Comparison of ENCODE assay signal across 9 cellular contexts in the genomic region with DNA sequence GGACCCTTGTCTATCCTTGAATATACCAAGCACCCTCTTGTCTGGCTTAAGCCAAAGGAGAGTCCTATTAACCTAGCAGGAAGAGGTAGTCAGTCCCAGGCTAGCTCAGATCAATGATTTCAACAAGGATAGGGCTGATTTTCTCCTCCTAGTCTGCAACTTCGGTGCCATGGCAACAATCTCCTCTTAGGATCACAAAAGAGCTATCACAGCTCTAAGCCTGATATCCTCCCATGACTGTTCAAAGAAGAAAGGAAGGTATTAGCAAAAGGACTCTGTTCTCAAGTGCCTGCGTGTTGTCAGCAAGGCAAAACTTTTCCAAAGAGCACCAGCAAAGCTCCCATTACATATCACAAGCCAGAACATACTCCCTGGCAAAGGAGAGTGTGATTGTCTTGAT.
"Had no signal": no experiment of that assay in that cellular context is flagged by ENCODE, and none has a peak within 500 bp of the region (broad histone marks: within the 10 kb centered on the region; RNA-seq: fewer than 3 reads in every experiment).

No MANE protein-coding gene starts in this region.

- FAIRE-seq: H1, H54, HepG2, K562 had no signal

- H3K27me3 Mint-ChIP-seq: IgD-negative memory B cell had no signal

- H3K36me3 Mint-ChIP-seq: IgD-negative memory B cell had no signal

- H3K4me3 Mint-ChIP-seq: GM23338, H9, IgD-negative memory B cell had no signal

- ATAC-seq: GM23338, HepG2, K562 had no signal

- H3K27ac ChIP-seq: HL-60 had no signal

- DNase-seq: H9, HCEC 1CT had no signal

- H3K9me3 Mint-ChIP-seq: GM23338 had no signal

- H3K27ac Mint-ChIP-seq: GM23338, H9, IgD-negative memory B cell had no signal

- H3K4me2 ChIP-seq: GM23338 had no signal

- H3K4me3 ChIP-seq: GM23338, K562 had no signal

- H2AFZ ChIP-seq: GM23338 had no signal

- H3K4me1 Mint-ChIP-seq: GM23338, H9, IgD-negative memory B cell had no signal
